In genomic region chr1:224534731-224535130, GRCh38 we compare ENCODE assay signal across 26 cellular contexts.
DNase-seq lines count a peak whose midpoint lies in the region; ATAC-seq and TF ChIP-seq lines count a peak whose summit lies in the region.
"Had no signal": no experiment of that assay in that cellular context is flagged by ENCODE, and none has a peak within 500 bp of the region (broad histone marks: within the 10 kb centered on the region; RNA-seq: fewer than 3 reads in every experiment).

No MANE protein-coding gene starts in this region.

- POLR2A ChIA-PET in OCI-LY7 (lab: Charles Lee): interaction anchor here (1.6 kb wide), 1 partner anchor 21 kb away, joined by 3 read pairs; no protein-coding TSS in a partner anchor

- H3K27me3 Mint-ChIP-seq in type B pancreatic cell: peaks cover 15% of the 10 kb centered on the region

- H3K27ac Mint-ChIP-seq in type B pancreatic cell: no peak overlapping the region
- H3K27ac Mint-ChIP-seq: activated CD8-positive, alpha-beta memory T cell treated with anti-CD3 and anti-CD28 coated beads, Interleukin-2, amount 10 ng/mL, durations not matched to agents 7 days and 5 days; activated naive CD8-positive, alpha-beta T cell treated with anti-CD3 and anti-CD28 coated beads, Interleukin-2, amount 10 ng/mL, durations not matched to agents 7 days and 5 days; GM23338; nephron; stimulated activated effector memory CD8-positive, alpha-beta T cell treated with anti-CD3 and anti-CD28 coated beads, Interleukin-12 subunit alpha, Interleukin-12 subunit beta, amount 100 ng/mL, for 72 hours had no signal

- no peaks in the 10 kb centered on the region for H3K9me3 ChIP-seq in OCI-LY7 (ENCODE audit: low read length)
- H3K9me3 ChIP-seq: BLaER1 treated with 17β-estradiol and CSF1 and Interleukin-3, amounts not matched to agents 10 nM and 100 nM; Caco-2 had no signal

- no peaks in the 10 kb centered on the region for H3K4me1 ChIP-seq in OCI-LY7 (ENCODE audit: insufficient read depth, low read length, poor library complexity, severe bottlenecking)
- H3K4me1 ChIP-seq: Caco-2 had no signal

- no peaks in the 10 kb centered on the region for H3K79me2 ChIP-seq in OCI-LY7 (ENCODE audit: insufficient read depth, low read depth, low read length)

- H3K4me1 Mint-ChIP-seq in type B pancreatic cell (ENCODE audit: unreplicated experiment): no peaks in the 10 kb centered on the region
- H3K4me1 Mint-ChIP-seq: activated CD8-positive, alpha-beta memory T cell treated with anti-CD3 and anti-CD28 coated beads, Interleukin-2, amount 10 ng/mL, durations not matched to agents 7 days and 5 days; activated naive CD8-positive, alpha-beta T cell treated with anti-CD3 and anti-CD28 coated beads, Interleukin-2, amount 10 ng/mL, durations not matched to agents 7 days and 5 days; nephron had no signal

- no peaks in the 10 kb centered on the region for H3K36me3 ChIP-seq in OCI-LY7 (ENCODE audit: insufficient read depth, low read length)
- H3K36me3 ChIP-seq: BLaER1 treated with 17β-estradiol and CSF1 and Interleukin-3, amounts not matched to agents 10 nM and 100 nM; cardiac muscle cell had no signal

- CTCF ChIA-PET in OCI-LY7 (lab: Charles Lee; ENCODE audit: unreplicated experiment): no interaction called here

- DNase-seq in NCI-H1417 (lab: John Stamatoyannopoulos, UW) (peak in 2 of 3 experiments; percentile 30 to 35), NCI-H1417 treated with DMSO at 0.1 percent for 48 hours (lab: John Stamatoyannopoulos, UW) (no peak), NCI-H2107 treated with DMSO at 0.1 percent for 48 hours (lab: John Stamatoyannopoulos, UW; ENCODE audit: unreplicated experiment) (peak; percentile 93), NCI-H69 (lab: John Stamatoyannopoulos, UW) (peak; percentile 20), type B pancreatic cell (ENCODE audit: extremely low spot score, unreplicated experiment) (no peak), OCI-LY7 (ENCODE audit: low spot score) (no peak), LoVo (ENCODE audit: low spot score) (no peak)
- DNase-seq: activated CD8-positive, alpha-beta memory T cell treated with anti-CD3 and anti-CD28 coated beads, Interleukin-2, amount 10 ng/mL, durations not matched to agents 7 days and 5 days; activated gamma-delta T cell treated with Interleukin-2 at 50 U/mL for 16 hours; activated naive CD8-positive, alpha-beta T cell treated with anti-CD3 and anti-CD28 coated beads, Interleukin-2, amount 10 ng/mL, durations not matched to agents 7 days and 5 days; activated T-cell treated with anti-CD3 and anti-CD28 coated beads, Interleukin-2, amount 50 U/mL, for 4 hours; aorta; Caco-2; left colon; NCI-H1048; OCI-M1; stimulated activated CD4-positive, alpha-beta T cell treated with anti-CD3 and anti-CD28 coated beads, Interleukin-15, amount 100 ng/mL, for 24 hours; trophoblast cell had no signal

- H3K4me2 ChIP-seq in OCI-LY7 (ENCODE audit: low read length): no peak overlapping the region
- H3K4me2 ChIP-seq: BLaER1 treated with 17β-estradiol and CSF1 and Interleukin-3, amounts not matched to agents 10 nM and 100 nM; GM23338 had no signal

- no peak overlapping the region for H3K4me3 Mint-ChIP-seq in type B pancreatic cell
- H3K4me3 Mint-ChIP-seq: activated CD8-positive, alpha-beta memory T cell treated with anti-CD3 and anti-CD28 coated beads, Interleukin-2, amount 10 ng/mL, durations not matched to agents 7 days and 5 days; activated naive CD8-positive, alpha-beta T cell treated with anti-CD3 and anti-CD28 coated beads, Interleukin-2, amount 10 ng/mL, durations not matched to agents 7 days and 5 days; activated T-cell treated with anti-CD3 and anti-CD28 coated beads, Interleukin-2, amount 50 U/mL, for 4 hours; GM23338; nephron; stimulated activated effector memory CD8-positive, alpha-beta T cell treated with anti-CD3 and anti-CD28 coated beads, Interleukin-12 subunit alpha, Interleukin-12 subunit beta, amount 100 ng/mL, for 72 hours had no signal

- no peaks in the 10 kb centered on the region for H3K9me2 ChIP-seq in OCI-LY7 (ENCODE audit: insufficient read depth, low read length)

- H3K36me3 Mint-ChIP-seq in type B pancreatic cell: no peaks in the 10 kb centered on the region
- H3K36me3 Mint-ChIP-seq: activated CD8-positive, alpha-beta memory T cell treated with anti-CD3 and anti-CD28 coated beads, Interleukin-2, amount 10 ng/mL, durations not matched to agents 7 days and 5 days; activated naive CD8-positive, alpha-beta T cell treated with anti-CD3 and anti-CD28 coated beads, Interleukin-2, amount 10 ng/mL, durations not matched to agents 7 days and 5 days; stimulated activated effector memory CD8-positive, alpha-beta T cell treated with anti-CD3 and anti-CD28 coated beads, Interleukin-12 subunit alpha, Interleukin-12 subunit beta, amount 100 ng/mL, for 72 hours had no signal

- TF ChIP-seq CTCF in type B pancreatic cell (conservative IDR thresholded peaks at IDR 0.05) (peak; percentile 21), OCI-LY7 (conservative IDR thresholded peaks at IDR 0.05; ENCODE audit: low read length) (no peak)

- no peak for ATAC-seq in HG03280 (IDR thresholded peaks at IDR 0.05; ENCODE audit: unreplicated experiment)
- ATAC-seq: activated CD8-positive, alpha-beta memory T cell treated with anti-CD3 and anti-CD28 coated beads, Interleukin-2, amount 10 ng/mL, durations not matched to agents 7 days and 5 days; activated T-cell treated with anti-CD3 and anti-CD28 coated beads, Interleukin-2, amount 50 U/mL, for 4 hours; left colon had no signal

- no peak overlapping the region for H2AFZ ChIP-seq in OCI-LY7 (ENCODE audit: low read length)

- BruUV-seq in OCI-LY7 (replicated peaks; lab: Mats Ljungman, UMichigan): no TSS peak

- no peaks in the 10 kb centered on the region for H4K20me1 ChIP-seq in OCI-LY7 (ENCODE audit: insufficient read depth, low read length)
- H4K20me1 ChIP-seq: BLaER1 treated with 17β-estradiol and CSF1 and Interleukin-3, amounts not matched to agents 10 nM and 100 nM had no signal

- no peaks in the 10 kb centered on the region for H3K9me3 Mint-ChIP-seq in type B pancreatic cell
- H3K9me3 Mint-ChIP-seq: activated naive CD8-positive, alpha-beta T cell treated with anti-CD3 and anti-CD28 coated beads, Interleukin-2, amount 10 ng/mL, durations not matched to agents 7 days and 5 days; activated T-cell treated with anti-CD3 and anti-CD28 coated beads, Interleukin-2, amount 50 U/mL, for 4 hours; GM23338; nephron; stimulated activated effector memory CD8-positive, alpha-beta T cell treated with anti-CD3 and anti-CD28 coated beads, Interleukin-12 subunit alpha, Interleukin-12 subunit beta, amount 100 ng/mL, for 72 hours had no signal

- intact Hi-C loops in OCI-LY7 (cut with micrococcal nuclease; ENCODE audit: unreplicated experiment): no loop called here

- no peak overlapping the region for H3K4me3 ChIP-seq in OCI-LY7 (ENCODE audit: low read depth, low read length, poor library complexity, severe bottlenecking)
- H3K4me3 ChIP-seq: BLaER1 treated with 17β-estradiol and CSF1 and Interleukin-3, amounts not matched to agents 10 nM and 100 nM; cardiac muscle cell; GM23338; SK-N-MC had no signal

- H3K27ac ChIP-seq in OCI-LY7 (ENCODE audit: low read depth, low read length, poor library complexity, severe bottlenecking): no peak overlapping the region
- H3K27ac ChIP-seq: 22Rv1; BLaER1 treated with 17β-estradiol and CSF1 and Interleukin-3, amounts not matched to agents 10 nM and 100 nM; cardiac muscle cell; SK-N-MC had no signal

Comparison
In these comparisons a context has a peak if more than half of its experiments do, and no peak if none do; other contexts are left out.
1. DNase-seq: peak in NCI-H1417 (2 of 3), NCI-H2107 treated with DMSO at 0.1 percent for 48 hours (single experiment) and NCI-H69 (single experiment); none in NCI-H1417 treated with DMSO at 0.1 percent for 48 hours (single experiment), type B pancreatic cell (single experiment), OCI-LY7 (single experiment) and LoVo (single experiment).